2 cellular contexts compared by ENCODE assay signal in the genomic region with DNA sequence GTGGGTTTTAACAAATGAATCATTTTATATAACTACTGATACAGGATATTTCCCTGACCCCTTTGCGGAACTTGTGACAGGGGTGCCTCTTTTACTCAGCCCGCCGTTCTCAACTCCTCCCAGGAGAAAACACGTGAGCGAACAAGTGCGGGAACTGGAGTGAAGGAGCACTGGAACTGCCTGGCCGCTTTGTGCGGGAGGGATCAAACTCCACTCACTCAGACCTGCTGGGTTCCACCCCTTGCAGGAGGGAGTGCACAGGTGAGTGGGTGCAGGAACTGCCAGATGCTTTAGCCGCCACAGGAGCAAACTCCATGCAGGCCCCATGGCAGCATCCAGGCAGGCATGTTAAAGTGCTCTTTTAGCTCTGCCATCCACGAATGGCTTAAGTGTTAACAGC.
TF ChIP-seq lines count a peak whose summit lies in the region.

No MANE protein-coding gene starts in this region.

TF ChIP-seq in GM23338, 12 proteins besides CTCF, POLR2A, EP300 and RAD21:
- TF ChIP-seq, protein P1, sequence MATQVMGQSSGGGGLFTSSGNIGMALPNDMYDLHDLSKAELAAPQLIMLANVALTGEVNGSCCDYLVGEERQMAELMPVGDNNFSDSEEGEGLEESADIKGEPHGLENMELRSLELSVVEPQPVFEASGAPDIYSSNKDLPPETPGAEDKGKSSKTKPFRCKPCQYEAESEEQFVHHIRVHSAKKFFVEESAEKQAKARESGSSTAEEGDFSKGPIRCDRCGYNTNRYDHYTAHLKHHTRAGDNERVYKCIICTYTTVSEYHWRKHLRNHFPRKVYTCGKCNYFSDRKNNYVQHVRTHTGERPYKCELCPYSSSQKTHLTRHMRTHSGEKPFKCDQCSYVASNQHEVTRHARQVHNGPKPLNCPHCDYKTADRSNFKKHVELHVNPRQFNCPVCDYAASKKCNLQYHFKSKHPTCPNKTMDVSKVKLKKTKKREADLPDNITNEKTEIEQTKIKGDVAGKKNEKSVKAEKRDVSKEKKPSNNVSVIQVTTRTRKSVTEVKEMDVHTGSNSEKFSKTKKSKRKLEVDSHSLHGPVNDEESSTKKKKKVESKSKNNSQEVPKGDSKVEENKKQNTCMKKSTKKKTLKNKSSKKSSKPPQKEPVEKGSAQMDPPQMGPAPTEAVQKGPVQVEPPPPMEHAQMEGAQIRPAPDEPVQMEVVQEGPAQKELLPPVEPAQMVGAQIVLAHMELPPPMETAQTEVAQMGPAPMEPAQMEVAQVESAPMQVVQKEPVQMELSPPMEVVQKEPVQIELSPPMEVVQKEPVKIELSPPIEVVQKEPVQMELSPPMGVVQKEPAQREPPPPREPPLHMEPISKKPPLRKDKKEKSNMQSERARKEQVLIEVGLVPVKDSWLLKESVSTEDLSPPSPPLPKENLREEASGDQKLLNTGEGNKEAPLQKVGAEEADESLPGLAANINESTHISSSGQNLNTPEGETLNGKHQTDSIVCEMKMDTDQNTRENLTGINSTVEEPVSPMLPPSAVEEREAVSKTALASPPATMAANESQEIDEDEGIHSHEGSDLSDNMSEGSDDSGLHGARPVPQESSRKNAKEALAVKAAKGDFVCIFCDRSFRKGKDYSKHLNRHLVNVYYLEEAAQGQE (IDR thresholded peaks at IDR 0.05; ENCODE audit: unreplicated experiment) = no peak
- no peak for TF ChIP-seq ZNF331 (CRISPR knock-in tag; IDR thresholded peaks at IDR 0.05; ENCODE audit: low read depth)
- TF ChIP-seq, protein P2, sequence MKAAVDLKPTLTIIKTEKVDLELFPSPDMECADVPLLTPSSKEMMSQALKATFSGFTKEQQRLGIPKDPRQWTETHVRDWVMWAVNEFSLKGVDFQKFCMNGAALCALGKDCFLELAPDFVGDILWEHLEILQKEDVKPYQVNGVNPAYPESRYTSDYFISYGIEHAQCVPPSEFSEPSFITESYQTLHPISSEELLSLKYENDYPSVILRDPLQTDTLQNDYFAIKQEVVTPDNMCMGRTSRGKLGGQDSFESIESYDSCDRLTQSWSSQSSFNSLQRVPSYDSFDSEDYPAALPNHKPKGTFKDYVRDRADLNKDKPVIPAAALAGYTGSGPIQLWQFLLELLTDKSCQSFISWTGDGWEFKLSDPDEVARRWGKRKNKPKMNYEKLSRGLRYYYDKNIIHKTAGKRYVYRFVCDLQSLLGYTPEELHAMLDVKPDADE (IDR thresholded peaks at IDR 0.05) = no peak
- TF ChIP-seq CREB1 (CRISPR knock-in tag; IDR thresholded peaks at IDR 0.05; ENCODE audit: low read depth) = no peak

TF ChIP-seq in H1, 55 proteins besides CTCF, POLR2A, EP300 and RAD21:
- no peak for TF ChIP-seq TAF7 (optimal IDR thresholded peaks at IDR 0.05; ENCODE audit: borderline replicate concordance, low read depth, low read length)
- no peak for TF ChIP-seq SRF (IDR thresholded peaks at IDR 0.05; ENCODE audit: low read depth, low read length)
- no peak for TF ChIP-seq MAFK (IDR thresholded peaks at IDR 0.05; ENCODE audit: low read depth, low read length)
- no peak for TF ChIP-seq KDM5A (IDR thresholded peaks at IDR 0.05; ENCODE audit: low read length)
- no peak for TF ChIP-seq SIRT6 (IDR thresholded peaks at IDR 0.05; ENCODE audit: low read length)
- no peak for TF ChIP-seq GABPA (IDR thresholded peaks at IDR 0.05; ENCODE audit: borderline replicate concordance, insufficient read depth, low read length)
- TF ChIP-seq YY1 (IDR thresholded peaks at IDR 0.05; ENCODE audit: low read depth, low read length) = no peak
